1 cellular context compared by ENCODE assay signal in the genomic region with DNA sequence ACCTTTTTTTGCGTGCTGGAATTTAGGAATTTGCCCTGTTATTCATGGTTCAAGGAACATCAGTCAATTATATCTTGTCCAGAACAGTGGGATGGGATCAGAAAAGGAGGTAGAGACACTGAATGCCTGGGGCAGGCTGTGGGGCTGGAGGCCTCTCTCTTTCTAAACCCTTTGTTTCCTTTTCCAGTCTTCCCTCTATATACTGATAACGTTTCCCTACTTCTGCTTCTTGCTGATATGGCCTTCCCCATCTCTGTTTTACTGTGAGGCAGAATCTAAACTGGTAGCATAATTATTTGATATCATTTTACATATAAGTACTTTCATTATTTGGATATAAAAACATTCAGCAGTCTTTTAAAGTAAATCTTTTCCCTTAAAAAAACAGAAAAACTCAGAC.
A peak's percentile ranks its signal among the peaks of the same experiment; 100 is the strongest.
TF ChIP-seq lines count a peak whose summit lies in the region.

No MANE protein-coding gene starts in this region.

TF ChIP-seq in K562, 482 proteins besides CTCF, POLR2A, EP300 and RAD21 (continued from another document and continues in another):
- TF ChIP-seq, protein P1, sequence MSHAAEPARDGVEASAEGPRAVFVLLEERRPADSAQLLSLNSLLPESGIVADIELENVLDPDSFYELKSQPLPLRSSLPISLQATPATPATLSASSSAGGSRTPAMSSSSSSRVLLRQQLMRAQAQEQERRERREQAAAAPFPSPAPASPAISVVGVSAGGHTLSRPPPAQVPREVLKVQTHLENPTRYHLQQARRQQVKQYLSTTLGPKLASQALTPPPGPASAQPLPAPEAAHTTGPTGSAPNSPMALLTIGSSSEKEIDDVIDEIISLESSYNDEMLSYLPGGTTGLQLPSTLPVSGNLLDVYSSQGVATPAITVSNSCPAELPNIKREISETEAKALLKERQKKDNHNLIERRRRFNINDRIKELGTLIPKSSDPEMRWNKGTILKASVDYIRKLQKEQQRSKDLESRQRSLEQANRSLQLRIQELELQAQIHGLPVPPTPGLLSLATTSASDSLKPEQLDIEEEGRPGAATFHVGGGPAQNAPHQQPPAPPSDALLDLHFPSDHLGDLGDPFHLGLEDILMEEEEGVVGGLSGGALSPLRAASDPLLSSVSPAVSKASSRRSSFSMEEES (CRISPR knock-in tag; IDR thresholded peaks at IDR 0.05) = no peak
- TF ChIP-seq CAMTA2 (CRISPR knock-in tag; conservative IDR thresholded peaks at IDR 0.05) (no peak), SNRNP70 (optimal IDR thresholded peaks at IDR 0.05; ENCODE audit: low read depth, low read length) (no peak), ZNF282 (CRISPR knock-in tag; IDR thresholded peaks at IDR 0.05) (no peak), LCOR (CRISPR knock-in tag; IDR thresholded peaks at IDR 0.05) (no peak), ZC3H8 (IDR thresholded peaks at IDR 0.05) (no peak), SUPT5H (IDR thresholded peaks at IDR 0.05) (no peak), FOXJ3 (CRISPR knock-in tag; IDR thresholded peaks at IDR 0.05) (no peak), BRD4 (IDR thresholded peaks at IDR 0.05) (no peak), MTA2 (IDR thresholded peaks at IDR 0.05; ENCODE audit: low read depth) (peak; percentile 68), SRSF7 (optimal IDR thresholded peaks at IDR 0.05; ENCODE audit: low read depth, low read length) (no peak), NCOR1 (IDR thresholded peaks at IDR 0.05) (peak; percentile 71), SMARCA4 (IDR thresholded peaks at IDR 0.05) (peak; percentile 68; the same call in 1 of the 2 replicates), ELF1 (tag; IDR thresholded peaks at IDR 0.05) (no peak), ZNF347 (CRISPR knock-in tag; IDR thresholded peaks at IDR 0.05; ENCODE audit: low read depth) (no peak), ZNF76 (CRISPR knock-in tag; IDR thresholded peaks at IDR 0.05; ENCODE audit: borderline replicate concordance) (no peak), ZNF384 (IDR thresholded peaks at IDR 0.05; ENCODE audit: low read depth, low read length) (no peak), HDAC6 (IDR thresholded peaks at IDR 0.05; ENCODE audit: low read depth, low read length) (no peak), KLF6 (CRISPR knock-in tag; IDR thresholded peaks at IDR 0.05; ENCODE audit: borderline replicate concordance) (no peak), XRCC4 (IDR thresholded peaks at IDR 0.05; ENCODE audit: extremely low read depth, insufficient read depth, insufficient read length) (no peak), RHOXF2B (CRISPR knock-in tag; conservative IDR thresholded peaks at IDR 0.05) (no peak), DACH1 (IDR thresholded peaks at IDR 0.05; ENCODE audit: partially characterized antibody) (no peak), PTRF (tag; IDR thresholded peaks at IDR 0.05) (no peak), ZEB2 (IDR thresholded peaks at IDR 0.05) (0 out of 2 replicates have a peak, but pooled peaks have one; percentile 24), NUFIP1 (IDR thresholded peaks at IDR 0.05; ENCODE audit: partially characterized antibody) (no peak)
- TF ChIP-seq, protein P2, sequence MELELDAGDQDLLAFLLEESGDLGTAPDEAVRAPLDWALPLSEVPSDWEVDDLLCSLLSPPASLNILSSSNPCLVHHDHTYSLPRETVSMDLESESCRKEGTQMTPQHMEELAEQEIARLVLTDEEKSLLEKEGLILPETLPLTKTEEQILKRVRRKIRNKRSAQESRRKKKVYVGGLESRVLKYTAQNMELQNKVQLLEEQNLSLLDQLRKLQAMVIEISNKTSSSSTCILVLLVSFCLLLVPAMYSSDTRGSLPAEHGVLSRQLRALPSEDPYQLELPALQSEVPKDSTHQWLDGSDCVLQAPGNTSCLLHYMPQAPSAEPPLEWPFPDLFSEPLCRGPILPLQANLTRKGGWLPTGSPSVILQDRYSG (tag; conservative IDR thresholded peaks at IDR 0.05; ENCODE audit: low read depth) = no peak
- TF ChIP-seq, protein P3, sequence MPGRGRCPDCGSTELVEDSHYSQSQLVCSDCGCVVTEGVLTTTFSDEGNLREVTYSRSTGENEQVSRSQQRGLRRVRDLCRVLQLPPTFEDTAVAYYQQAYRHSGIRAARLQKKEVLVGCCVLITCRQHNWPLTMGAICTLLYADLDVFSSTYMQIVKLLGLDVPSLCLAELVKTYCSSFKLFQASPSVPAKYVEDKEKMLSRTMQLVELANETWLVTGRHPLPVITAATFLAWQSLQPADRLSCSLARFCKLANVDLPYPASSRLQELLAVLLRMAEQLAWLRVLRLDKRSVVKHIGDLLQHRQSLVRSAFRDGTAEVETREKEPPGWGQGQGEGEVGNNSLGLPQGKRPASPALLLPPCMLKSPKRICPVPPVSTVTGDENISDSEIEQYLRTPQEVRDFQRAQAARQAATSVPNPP (IDR thresholded peaks at IDR 0.05; ENCODE audit: borderline replicate concordance, insufficient read depth, insufficient read length) = no peak
- TF ChIP-seq, protein P4, sequence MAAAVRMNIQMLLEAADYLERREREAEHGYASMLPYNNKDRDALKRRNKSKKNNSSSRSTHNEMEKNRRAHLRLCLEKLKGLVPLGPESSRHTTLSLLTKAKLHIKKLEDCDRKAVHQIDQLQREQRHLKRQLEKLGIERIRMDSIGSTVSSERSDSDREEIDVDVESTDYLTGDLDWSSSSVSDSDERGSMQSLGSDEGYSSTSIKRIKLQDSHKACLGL (CRISPR knock-in tag; IDR thresholded peaks at IDR 0.05; ENCODE audit: borderline replicate concordance, poor library complexity, severe bottlenecking) = no peak
- TF ChIP-seq, protein P5, sequence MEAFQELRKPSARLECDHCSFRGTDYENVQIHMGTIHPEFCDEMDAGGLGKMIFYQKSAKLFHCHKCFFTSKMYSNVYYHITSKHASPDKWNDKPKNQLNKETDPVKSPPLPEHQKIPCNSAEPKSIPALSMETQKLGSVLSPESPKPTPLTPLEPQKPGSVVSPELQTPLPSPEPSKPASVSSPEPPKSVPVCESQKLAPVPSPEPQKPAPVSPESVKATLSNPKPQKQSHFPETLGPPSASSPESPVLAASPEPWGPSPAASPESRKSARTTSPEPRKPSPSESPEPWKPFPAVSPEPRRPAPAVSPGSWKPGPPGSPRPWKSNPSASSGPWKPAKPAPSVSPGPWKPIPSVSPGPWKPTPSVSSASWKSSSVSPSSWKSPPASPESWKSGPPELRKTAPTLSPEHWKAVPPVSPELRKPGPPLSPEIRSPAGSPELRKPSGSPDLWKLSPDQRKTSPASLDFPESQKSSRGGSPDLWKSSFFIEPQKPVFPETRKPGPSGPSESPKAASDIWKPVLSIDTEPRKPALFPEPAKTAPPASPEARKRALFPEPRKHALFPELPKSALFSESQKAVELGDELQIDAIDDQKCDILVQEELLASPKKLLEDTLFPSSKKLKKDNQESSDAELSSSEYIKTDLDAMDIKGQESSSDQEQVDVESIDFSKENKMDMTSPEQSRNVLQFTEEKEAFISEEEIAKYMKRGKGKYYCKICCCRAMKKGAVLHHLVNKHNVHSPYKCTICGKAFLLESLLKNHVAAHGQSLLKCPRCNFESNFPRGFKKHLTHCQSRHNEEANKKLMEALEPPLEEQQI (IDR thresholded peaks at IDR 0.05) = 0 out of 2 replicates have a peak, but pooled peaks have one; percentile 33
- TF ChIP-seq, protein P6, sequence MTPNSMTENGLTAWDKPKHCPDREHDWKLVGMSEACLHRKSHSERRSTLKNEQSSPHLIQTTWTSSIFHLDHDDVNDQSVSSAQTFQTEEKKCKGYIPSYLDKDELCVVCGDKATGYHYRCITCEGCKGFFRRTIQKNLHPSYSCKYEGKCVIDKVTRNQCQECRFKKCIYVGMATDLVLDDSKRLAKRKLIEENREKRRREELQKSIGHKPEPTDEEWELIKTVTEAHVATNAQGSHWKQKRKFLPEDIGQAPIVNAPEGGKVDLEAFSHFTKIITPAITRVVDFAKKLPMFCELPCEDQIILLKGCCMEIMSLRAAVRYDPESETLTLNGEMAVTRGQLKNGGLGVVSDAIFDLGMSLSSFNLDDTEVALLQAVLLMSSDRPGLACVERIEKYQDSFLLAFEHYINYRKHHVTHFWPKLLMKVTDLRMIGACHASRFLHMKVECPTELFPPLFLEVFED (CRISPR knock-in tag; conservative IDR thresholded peaks at IDR 0.05) = no peak
- TF ChIP-seq, protein P7, sequence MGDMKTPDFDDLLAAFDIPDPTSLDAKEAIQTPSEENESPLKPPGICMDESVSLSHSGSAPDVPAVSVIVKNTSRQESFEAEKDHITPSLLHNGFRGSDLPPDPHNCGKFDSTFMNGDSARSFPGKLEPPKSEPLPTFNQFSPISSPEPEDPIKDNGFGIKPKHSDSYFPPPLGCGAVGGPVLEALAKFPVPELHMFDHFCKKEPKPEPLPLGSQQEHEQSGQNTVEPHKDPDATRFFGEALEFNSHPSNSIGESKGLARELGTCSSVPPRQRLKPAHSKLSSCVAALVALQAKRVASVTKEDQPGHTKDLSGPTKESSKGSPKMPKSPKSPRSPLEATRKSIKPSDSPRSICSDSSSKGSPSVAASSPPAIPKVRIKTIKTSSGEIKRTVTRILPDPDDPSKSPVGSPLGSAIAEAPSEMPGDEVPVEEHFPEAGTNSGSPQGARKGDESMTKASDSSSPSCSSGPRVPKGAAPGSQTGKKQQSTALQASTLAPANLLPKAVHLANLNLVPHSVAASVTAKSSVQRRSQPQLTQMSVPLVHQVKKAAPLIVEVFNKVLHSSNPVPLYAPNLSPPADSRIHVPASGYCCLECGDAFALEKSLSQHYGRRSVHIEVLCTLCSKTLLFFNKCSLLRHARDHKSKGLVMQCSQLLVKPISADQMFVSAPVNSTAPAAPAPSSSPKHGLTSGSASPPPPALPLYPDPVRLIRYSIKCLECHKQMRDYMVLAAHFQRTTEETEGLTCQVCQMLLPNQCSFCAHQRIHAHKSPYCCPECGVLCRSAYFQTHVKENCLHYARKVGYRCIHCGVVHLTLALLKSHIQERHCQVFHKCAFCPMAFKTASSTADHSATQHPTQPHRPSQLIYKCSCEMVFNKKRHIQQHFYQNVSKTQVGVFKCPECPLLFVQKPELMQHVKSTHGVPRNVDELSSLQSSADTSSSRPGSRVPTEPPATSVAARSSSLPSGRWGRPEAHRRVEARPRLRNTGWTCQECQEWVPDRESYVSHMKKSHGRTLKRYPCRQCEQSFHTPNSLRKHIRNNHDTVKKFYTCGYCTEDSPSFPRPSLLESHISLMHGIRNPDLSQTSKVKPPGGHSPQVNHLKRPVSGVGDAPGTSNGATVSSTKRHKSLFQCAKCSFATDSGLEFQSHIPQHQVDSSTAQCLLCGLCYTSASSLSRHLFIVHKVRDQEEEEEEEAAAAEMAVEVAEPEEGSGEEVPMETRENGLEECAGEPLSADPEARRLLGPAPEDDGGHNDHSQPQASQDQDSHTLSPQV (IDR thresholded peaks at IDR 0.05) = 0 out of 2 replicates have a peak, but pooled peaks have one; percentile 22
- TF ChIP-seq, protein P8, sequence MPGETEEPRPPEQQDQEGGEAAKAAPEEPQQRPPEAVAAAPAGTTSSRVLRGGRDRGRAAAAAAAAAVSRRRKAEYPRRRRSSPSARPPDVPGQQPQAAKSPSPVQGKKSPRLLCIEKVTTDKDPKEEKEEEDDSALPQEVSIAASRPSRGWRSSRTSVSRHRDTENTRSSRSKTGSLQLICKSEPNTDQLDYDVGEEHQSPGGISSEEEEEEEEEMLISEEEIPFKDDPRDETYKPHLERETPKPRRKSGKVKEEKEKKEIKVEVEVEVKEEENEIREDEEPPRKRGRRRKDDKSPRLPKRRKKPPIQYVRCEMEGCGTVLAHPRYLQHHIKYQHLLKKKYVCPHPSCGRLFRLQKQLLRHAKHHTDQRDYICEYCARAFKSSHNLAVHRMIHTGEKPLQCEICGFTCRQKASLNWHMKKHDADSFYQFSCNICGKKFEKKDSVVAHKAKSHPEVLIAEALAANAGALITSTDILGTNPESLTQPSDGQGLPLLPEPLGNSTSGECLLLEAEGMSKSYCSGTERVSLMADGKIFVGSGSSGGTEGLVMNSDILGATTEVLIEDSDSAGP (CRISPR knock-in tag; IDR thresholded peaks at IDR 0.05) = no peak
- TF ChIP-seq, protein P9, sequence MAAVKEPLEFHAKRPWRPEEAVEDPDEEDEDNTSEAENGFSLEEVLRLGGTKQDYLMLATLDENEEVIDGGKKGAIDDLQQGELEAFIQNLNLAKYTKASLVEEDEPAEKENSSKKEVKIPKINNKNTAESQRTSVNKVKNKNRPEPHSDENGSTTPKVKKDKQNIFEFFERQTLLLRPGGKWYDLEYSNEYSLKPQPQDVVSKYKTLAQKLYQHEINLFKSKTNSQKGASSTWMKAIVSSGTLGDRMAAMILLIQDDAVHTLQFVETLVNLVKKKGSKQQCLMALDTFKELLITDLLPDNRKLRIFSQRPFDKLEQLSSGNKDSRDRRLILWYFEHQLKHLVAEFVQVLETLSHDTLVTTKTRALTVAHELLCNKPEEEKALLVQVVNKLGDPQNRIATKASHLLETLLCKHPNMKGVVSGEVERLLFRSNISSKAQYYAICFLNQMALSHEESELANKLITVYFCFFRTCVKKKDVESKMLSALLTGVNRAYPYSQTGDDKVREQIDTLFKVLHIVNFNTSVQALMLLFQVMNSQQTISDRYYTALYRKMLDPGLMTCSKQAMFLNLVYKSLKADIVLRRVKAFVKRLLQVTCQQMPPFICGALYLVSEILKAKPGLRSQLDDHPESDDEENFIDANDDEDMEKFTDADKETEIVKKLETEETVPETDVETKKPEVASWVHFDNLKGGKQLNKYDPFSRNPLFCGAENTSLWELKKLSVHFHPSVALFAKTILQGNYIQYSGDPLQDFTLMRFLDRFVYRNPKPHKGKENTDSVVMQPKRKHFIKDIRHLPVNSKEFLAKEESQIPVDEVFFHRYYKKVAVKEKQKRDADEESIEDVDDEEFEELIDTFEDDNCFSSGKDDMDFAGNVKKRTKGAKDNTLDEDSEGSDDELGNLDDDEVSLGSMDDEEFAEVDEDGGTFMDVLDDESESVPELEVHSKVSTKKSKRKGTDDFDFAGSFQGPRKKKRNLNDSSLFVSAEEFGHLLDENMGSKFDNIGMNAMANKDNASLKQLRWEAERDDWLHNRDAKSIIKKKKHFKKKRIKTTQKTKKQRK (IDR thresholded peaks at IDR 0.05; ENCODE audit: borderline replicate concordance, low read depth, low read length) = no peak
- TF ChIP-seq, protein P10, sequence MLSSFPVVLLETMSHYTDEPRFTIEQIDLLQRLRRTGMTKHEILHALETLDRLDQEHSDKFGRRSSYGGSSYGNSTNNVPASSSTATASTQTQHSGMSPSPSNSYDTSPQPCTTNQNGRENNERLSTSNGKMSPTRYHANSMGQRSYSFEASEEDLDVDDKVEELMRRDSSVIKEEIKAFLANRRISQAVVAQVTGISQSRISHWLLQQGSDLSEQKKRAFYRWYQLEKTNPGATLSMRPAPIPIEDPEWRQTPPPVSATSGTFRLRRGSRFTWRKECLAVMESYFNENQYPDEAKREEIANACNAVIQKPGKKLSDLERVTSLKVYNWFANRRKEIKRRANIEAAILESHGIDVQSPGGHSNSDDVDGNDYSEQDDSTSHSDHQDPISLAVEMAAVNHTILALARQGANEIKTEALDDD (IDR thresholded peaks at IDR 0.05) = no peak
- TF ChIP-seq, protein P11, sequence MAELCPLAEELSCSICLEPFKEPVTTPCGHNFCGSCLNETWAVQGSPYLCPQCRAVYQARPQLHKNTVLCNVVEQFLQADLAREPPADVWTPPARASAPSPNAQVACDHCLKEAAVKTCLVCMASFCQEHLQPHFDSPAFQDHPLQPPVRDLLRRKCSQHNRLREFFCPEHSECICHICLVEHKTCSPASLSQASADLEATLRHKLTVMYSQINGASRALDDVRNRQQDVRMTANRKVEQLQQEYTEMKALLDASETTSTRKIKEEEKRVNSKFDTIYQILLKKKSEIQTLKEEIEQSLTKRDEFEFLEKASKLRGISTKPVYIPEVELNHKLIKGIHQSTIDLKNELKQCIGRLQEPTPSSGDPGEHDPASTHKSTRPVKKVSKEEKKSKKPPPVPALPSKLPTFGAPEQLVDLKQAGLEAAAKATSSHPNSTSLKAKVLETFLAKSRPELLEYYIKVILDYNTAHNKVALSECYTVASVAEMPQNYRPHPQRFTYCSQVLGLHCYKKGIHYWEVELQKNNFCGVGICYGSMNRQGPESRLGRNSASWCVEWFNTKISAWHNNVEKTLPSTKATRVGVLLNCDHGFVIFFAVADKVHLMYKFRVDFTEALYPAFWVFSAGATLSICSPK (IDR thresholded peaks at IDR 0.05; ENCODE audit: borderline replicate concordance) = no peak
